19 cellular contexts compared by ENCODE assay signal in the genomic region with DNA sequence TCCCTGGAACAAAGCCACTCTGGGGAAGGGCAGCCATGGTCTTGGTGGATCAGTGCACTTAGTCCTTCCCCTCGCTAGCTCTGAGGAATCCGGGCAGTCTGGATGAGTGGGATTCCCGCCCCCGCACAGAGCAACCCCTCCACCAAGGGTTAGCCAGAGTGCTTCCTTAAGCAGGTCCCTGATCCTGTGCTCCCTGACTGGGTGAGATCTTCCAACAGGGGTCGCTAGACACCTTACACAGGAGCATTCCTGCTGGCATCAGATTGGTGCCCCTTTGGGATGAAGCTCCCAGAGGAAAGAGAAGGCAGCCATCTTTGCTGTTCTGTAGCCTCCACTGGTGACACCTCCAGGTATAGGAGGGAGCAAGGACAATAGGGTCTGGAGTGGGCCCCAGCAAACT.
A peak's percentile ranks its signal among the peaks of the same experiment; 100 is the strongest.
DNase-seq lines count a peak whose midpoint lies in the region; ATAC-seq and TF ChIP-seq lines count a peak whose summit lies in the region.
"Had no signal": no experiment of that assay in that cellular context is flagged by ENCODE, and none has a peak within 500 bp of the region (broad histone marks: within the 10 kb centered on the region; RNA-seq: fewer than 3 reads in every experiment).

No MANE protein-coding gene starts in this region.

- ATAC-seq in GM21515 (IDR thresholded peaks at IDR 0.05; ENCODE audit: unreplicated experiment) = no peak
- no peak for ATAC-seq in GM21423 (IDR thresholded peaks at IDR 0.05; ENCODE audit: unreplicated experiment)
- no peak for ATAC-seq in stimulated activated naive CD8-positive, alpha-beta T cell treated with anti-CD3 and anti-CD28 coated beads, Interleukin-15, Interleukin-2, amounts not matched to agents 100 U/mL and 50 U/mL, for 24 hours
- ATAC-seq: naive thymus-derived CD8-positive, alpha-beta T cell had no signal

- peak; percentile 2 for DNase-seq in NCI-H146 (lab: John Stamatoyannopoulos, UW)
- DNase-seq in NCI-H146 treated with DMSO at 0.1 percent for 48 hours (lab: John Stamatoyannopoulos, UW; ENCODE audit: unreplicated experiment) = no peak
- DNase-seq in WERI-Rb-1 = peak; percentile 9
- DNase-seq in mesendoderm = peak; percentile 62
- no peak for DNase-seq in stimulated activated naive CD8-positive, alpha-beta T cell treated with anti-CD3 and anti-CD28 coated beads, Interleukin-15, Interleukin-2, amounts not matched to agents 100 U/mL and 50 U/mL, for 24 hours
- DNase-seq: activated CD4-positive, alpha-beta T cell treated with anti-CD3 and anti-CD28 coated beads for 4 hours; activated T-cell treated with anti-CD3 and anti-CD28 coated beads for 4 hours; dorsolateral prefrontal cortex; IMR-90; naive thymus-derived CD8-positive, alpha-beta T cell; NCI-H1417 treated with DMSO at 0.1 percent for 48 hours; NCI-H510A; testis had no signal

- H3K79me2 ChIP-seq in KMS-11 (ENCODE audit: insufficient read depth, low read depth) = no peaks in the 10 kb centered on the region
- no peaks in the 10 kb centered on the region for H3K79me2 ChIP-seq in mesendoderm (ENCODE audit: control insufficient read depth, insufficient read depth, low read length)

- no peaks in the 10 kb centered on the region for H4K20me1 ChIP-seq in KMS-11 (ENCODE audit: insufficient read depth)

- H3K4me1 ChIP-seq in KMS-11 (ENCODE audit: low read depth, poor library complexity, severe bottlenecking) (no peaks in the 10 kb centered on the region), mesendoderm (ENCODE audit: control insufficient read depth, low read depth, low read length) (no peaks in the 10 kb centered on the region)
- H3K4me1 ChIP-seq: A549, breast epithelium, testis had no signal

- H3K9ac ChIP-seq in KMS-11 = no peak overlapping the region
- H3K9ac ChIP-seq in mesendoderm (ENCODE audit: low read length) = no peak overlapping the region

- no peak overlapping the region for H2BK120ac ChIP-seq in mesendoderm (ENCODE audit: low read depth, low read length)

- no peak overlapping the region for H3K4me2 ChIP-seq in KMS-11
- no peak overlapping the region for H3K4me2 ChIP-seq in mesendoderm (ENCODE audit: low read length)
- H3K4me2 ChIP-seq: A549 had no signal

- no peak overlapping the region for H2BK5ac ChIP-seq in mesendoderm (ENCODE audit: low read length)

- no peak overlapping the region for H3K56ac ChIP-seq in mesendoderm (ENCODE audit: low read length)

- H3K23ac ChIP-seq in mesendoderm (ENCODE audit: low read length) = no peak overlapping the region

- no peak overlapping the region for H2AFZ ChIP-seq in KMS-11 (ENCODE audit: low read depth)

- H2BK15ac ChIP-seq in mesendoderm (replicated peaks; ENCODE audit: low read depth) = no peak overlapping the region

- no peak overlapping the region for H3K27ac ChIP-seq in KMS-11
- H3K27ac ChIP-seq in WERI-Rb-1 = no peak overlapping the region
- H3K27ac ChIP-seq in mesendoderm (ENCODE audit: low read depth, low read length) = no peak overlapping the region
- H3K27ac ChIP-seq: A549, breast epithelium, dorsolateral prefrontal cortex, testis had no signal

- H3K4me3 ChIP-seq in KMS-11 (IDR thresholded peaks at IDR 0.05; ENCODE audit: insufficient read depth, low read depth, low read length) (no peak overlapping the region), WERI-Rb-1 (ENCODE audit: low read depth, low read length) (no peak overlapping the region), mesendoderm (ENCODE audit: low read length) (no peak overlapping the region)
- H3K4me3 ChIP-seq: A549, breast epithelium, dorsolateral prefrontal cortex, lung, testis had no signal

- WGBS in mesendoderm (ENCODE audit: extremely low coverage, insufficient coverage, low lambda C conversion rate) = no CpG with 5 or more reads among the region's 5 CpGs

- H3K18ac ChIP-seq in mesendoderm (ENCODE audit: low read length) = no peak overlapping the region

- no peaks in the 10 kb centered on the region for H3K36me3 ChIP-seq in KMS-11 (ENCODE audit: insufficient read depth)
- H3K36me3 ChIP-seq in WERI-Rb-1 = no peaks in the 10 kb centered on the region
- no peaks in the 10 kb centered on the region for H3K36me3 ChIP-seq in mesendoderm (ENCODE audit: control insufficient read depth, insufficient read depth, low read length)
- H3K36me3 ChIP-seq: breast epithelium had no signal

- H3K27me3 ChIP-seq in KMS-11 (ENCODE audit: insufficient read depth, low read depth) (no peaks in the 10 kb centered on the region), WERI-Rb-1 (ENCODE audit: insufficient read depth, low read depth, severe bottlenecking) (no peaks in the 10 kb centered on the region), mesendoderm (ENCODE audit: insufficient read depth, low read length, poor library complexity) (no peaks in the 10 kb centered on the region)
- H3K27me3 ChIP-seq: breast epithelium, dorsolateral prefrontal cortex, testis had no signal

- no peaks in the 10 kb centered on the region for H3K79me1 ChIP-seq in mesendoderm (ENCODE audit: low read length)

- H2AK5ac ChIP-seq in mesendoderm (ENCODE audit: low read length) = no peak overlapping the region

- TF ChIP-seq CTCF in KMS-11 (conservative IDR thresholded peaks at IDR 0.05; ENCODE audit: low read depth, low read length) (0 out of 2 replicates have a peak, but pooled peaks have one; percentile 25), WERI-Rb-1 (IDR thresholded peaks at IDR 0.05; ENCODE audit: low read depth, low read length) (peak; percentile 36)

- H3K4ac ChIP-seq in mesendoderm (ENCODE audit: low read depth, low read length) = no peak overlapping the region

- H3K9me3 ChIP-seq in WERI-Rb-1 (ENCODE audit: severe bottlenecking) = no peaks in the 10 kb centered on the region
- H3K9me3 ChIP-seq: testis had no signal

- no peak overlapping the region for H4K5ac ChIP-seq in mesendoderm (ENCODE audit: low read length)

- H4K8ac ChIP-seq in mesendoderm (ENCODE audit: low read depth, low read length) = no peak overlapping the region

Comparison
In these comparisons a context has a peak if more than half of its experiments do, and no peak if none do; other contexts are left out.
1. DNase-seq: peak in NCI-H146 (single experiment), WERI-Rb-1 (single experiment) and mesendoderm (single experiment); none in NCI-H146 treated with DMSO at 0.1 percent for 48 hours (single experiment) and stimulated activated naive CD8-positive, alpha-beta T cell treated with anti-CD3 and anti-CD28 coated beads, Interleukin-15, Interleukin-2, amounts not matched to agents 100 U/mL and 50 U/mL, for 24 hours (single experiment).